ENCODE assay signal across 8 cellular contexts in genomic region chr1:66752000-66752592, GRCh38. TPM values are rescaled to one million over a fixed set of nuclear protein-coding genes. Genes with fewer than 3 reads are reported as not detected.
A peak's percentile ranks its signal among the peaks of the same experiment; 100 is the strongest.
DNase-seq lines count a peak whose midpoint lies in the region; ATAC-seq and TF ChIP-seq lines count a peak whose summit lies in the region.

Gene DYNLT5, plus strand, starts transcription at chr1:66752459. Its CDS starts 2,200 bp downstream, at chr1:66754659.

- H3K4me1 ChIP-seq in ES-I3 (ENCODE audit: insufficient read depth, low read length), result no peaks in the 10 kb centered on the region
- H3K4me1 ChIP-seq in skeletal muscle satellite cell (ENCODE audit: control insufficient read depth, insufficient read depth, low read length), result peaks cover 50% of the 10 kb centered on the region
- no peaks in the 10 kb centered on the region for H3K4me1 ChIP-seq in PC-3 (ENCODE audit: insufficient read depth, low read length)

- DNase-seq in KBM-7 (peak; percentile 83), caudate nucleus (lab: John Stamatoyannopoulos, UW) (peak in 49 of 61 donors; percentile 5 to 62 (median 31)), immature natural killer cell (no peak), PC-3 (no peak)

- H3K27ac Mint-ChIP-seq in immature natural killer cell, result no peak within 1 kb of the TSS

- H3K9me3 ChIP-seq in ES-I3 (ENCODE audit: control insufficient read depth, insufficient read depth, low read length) (no peaks in the 10 kb centered on the region), skeletal muscle satellite cell (replicated peaks; ENCODE audit: low read length) (no peaks in the 10 kb centered on the region), PC-3 (ENCODE audit: low read length) (no peaks in the 10 kb centered on the region)

- peaks cover 0 to 3% (median 0%) of the 10 kb centered on the region in 3 donors for H3K36me3 Mint-ChIP-seq in immature natural killer cell

- H3K27me3 Mint-ChIP-seq in immature natural killer cell (ENCODE audit: low read depth in 3 of 3), result peaks cover 12 to 17% (median 12%) of the 10 kb centered on the region in 3 donors

- H3K79me2 ChIP-seq in PC-3 (ENCODE audit: low read length), result no peaks in the 10 kb centered on the region

- H3K9ac ChIP-seq in ES-I3 (ENCODE audit: low read depth, low read length) (peak within 1 kb of the TSS; percentile 68; the same call in 1 of the 2 replicates), skeletal muscle satellite cell (ENCODE audit: low read depth, low read length) (peak within 1 kb of the TSS; percentile 71), PC-3 (ENCODE audit: low read length) (no peak within 1 kb of the TSS)

- no peaks in the 10 kb centered on the region for H3K36me3 ChIP-seq in ES-I3 (ENCODE audit: insufficient read depth, low read length)
- H3K36me3 ChIP-seq in skeletal muscle satellite cell (ENCODE audit: insufficient read depth, low read length), result no peaks in the 10 kb centered on the region
- H3K36me3 ChIP-seq in PC-3 (ENCODE audit: low read depth, low read length), result no peaks in the 10 kb centered on the region

- no peaks in the 10 kb centered on the region for H3K9me2 ChIP-seq in PC-3 (replicated peaks; ENCODE audit: low read length)

- peaks cover 6 to 8% of the 10 kb centered on the region in 2 donors for H3K4me1 Mint-ChIP-seq in immature natural killer cell

- H2AFZ ChIP-seq in PC-3 (ENCODE audit: low read length), result no peak within 1 kb of the TSS

- in situ Hi-C loops in KBM-7 (cut with MboI; ENCODE audit: low pct_unique_long_range_greater_than_20kb, low sequenced_read_pairs), result loop anchor here (25.0 kb wide), 2 partner anchors 235 to 385 kb away; partner anchors contain the start of gene C1orf141

- intact Hi-C loops in PC-3 (cut with micrococcal nuclease), result no loop called here

- no peaks in the 10 kb centered on the region for H4K20me1 ChIP-seq in PC-3 (ENCODE audit: low read length)

- BruUV-seq in PC-3 (replicated peaks; lab: Mats Ljungman, UMichigan), result no TSS peak

- H3K4me2 ChIP-seq in skeletal muscle satellite cell (ENCODE audit: low read length), result peak within 1 kb of the TSS; percentile 90
- no peak within 1 kb of the TSS for H3K4me2 ChIP-seq in PC-3 (ENCODE audit: low read length)

- H3K27me3 ChIP-seq in skeletal muscle satellite cell (ENCODE audit: control insufficient read depth, insufficient read depth, low read length), result no peaks in the 10 kb centered on the region
- peaks cover 70% of the 10 kb centered on the region for H3K27me3 ChIP-seq in PC-3 (ENCODE audit: low read length)

- peak within 1 kb of the TSS; percentile 31 to 72 (median 54) for H3K4me3 Mint-ChIP-seq in immature natural killer cell

- H3F3A ChIP-seq in PC-3 (ENCODE audit: low read length, unreplicated experiment), result no peaks in the 10 kb centered on the region

- CTCF ChIA-PET in PC-3 (lab: Charles Lee), result no interaction called here

- TF ChIP-seq CTCF in PC-3 (conservative IDR thresholded peaks at IDR 0.05; ENCODE audit: low read depth, low read length), result no peak

- ATAC-seq in PC-3 (no peak), HG03439 (IDR thresholded peaks at IDR 0.05; ENCODE audit: unreplicated experiment) (no peak), HG02981 (IDR thresholded peaks at IDR 0.05; ENCODE audit: unreplicated experiment) (no peak)

- H3K4me3 ChIP-seq in skeletal muscle satellite cell (ENCODE audit: low read length) (peak within 1 kb of the TSS; percentile 70), PC-3 (ENCODE audit: low read length) (no peak within 1 kb of the TSS)

- peak within 1 kb of the TSS; percentile 11 for H3K27ac ChIP-seq in caudate nucleus (ENCODE audit: low read depth, low read length)
- no peak within 1 kb of the TSS for H3K27ac ChIP-seq in PC-3 (ENCODE audit: low read length)

- POLR2A ChIA-PET in PC-3 (lab: Charles Lee; ENCODE audit: unreplicated experiment), result no interaction called here

- H3K9me3 Mint-ChIP-seq in immature natural killer cell, result no peaks in the 10 kb centered on the region

RNA-seq across cellular contexts. Expression of gene DYNLT5, which starts in this region (rescaled TPM):
- not detected for polyA plus RNA-seq in immature natural killer cell
- 0.25 and 0.44 TPM in 2 replicates for total RNA-seq in skeletal muscle satellite cell (2012; rRNA removed)
- total RNA-seq in PC-3 (2014; rRNA removed), result not detected in 2 replicates

Comparison
In these comparisons a context has a peak if more than half of its experiments do, and no peak if none do; other contexts are left out.
1. DNase-seq: peak in KBM-7 (single experiment) and caudate nucleus (49 of 61); none in immature natural killer cell (0 of 3) and PC-3 (single experiment).